26 cellular contexts compared by ENCODE assay signal in the genomic region with DNA sequence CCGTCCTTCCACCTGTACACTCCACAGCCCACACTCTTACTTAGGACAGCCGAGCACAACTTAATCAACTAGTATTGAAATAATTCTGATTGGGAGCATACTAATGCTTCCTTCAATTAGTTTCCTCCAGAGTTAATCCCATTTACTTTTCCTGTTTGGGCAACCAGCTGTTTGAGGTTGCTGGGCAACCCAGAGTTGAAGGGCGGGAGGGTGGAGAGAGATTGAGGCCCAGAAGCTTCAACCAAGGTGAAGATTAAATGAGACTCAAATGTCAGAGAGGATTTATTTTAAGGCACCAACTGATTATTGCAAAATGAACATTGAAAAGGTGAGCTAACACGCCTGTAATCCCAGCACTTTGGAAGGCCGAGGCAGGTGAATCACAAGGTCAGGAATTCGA.
"Had no signal": no experiment of that assay in that cellular context is flagged by ENCODE, and none has a peak within 500 bp of the region (broad histone marks: within the 10 kb centered on the region; RNA-seq: fewer than 3 reads in every experiment).

No MANE protein-coding gene starts in this region.

- H3K9me3 Mint-ChIP-seq: activated naive CD8-positive, alpha-beta T cell treated with anti-CD3 and anti-CD28 coated beads, Interleukin-2, amount 50 U/mL, for 24 hours; nephron progenitor cell had no signal

- H3K27me3 Mint-ChIP-seq: activated naive CD8-positive, alpha-beta T cell treated with anti-CD3 and anti-CD28 coated beads, Interleukin-2, amount 50 U/mL, for 24 hours; activated T-cell treated with anti-CD3 and anti-CD28 coated beads, Interleukin-2, amount 50 U/mL, for 24 hours; central memory CD8-positive, alpha-beta T cell; stimulated activated memory B cell treated with anti-CD40 and anti-IgM and Interleukin-4, amounts not matched to agents 10 μg/mL and 1 μg/mL and 100 μg/mL, for 72 hours; stimulated activated naive CD8-positive, alpha-beta T cell treated with anti-CD3 and anti-CD28 coated beads, Interleukin-15, amount 100 ng/mL, for 72 hours had no signal

- H3K27me3 ChIP-seq: gastrocnemius medialis, hepatocyte, pancreas, sigmoid colon, thyroid gland, upper lobe of right lung had no signal

- H3K36me3 ChIP-seq: gastrocnemius medialis, pancreas, prostate gland, sigmoid colon, thyroid gland, upper lobe of right lung had no signal

- H3K27ac ChIP-seq: epithelial cell of prostate, gastrocnemius medialis, hepatocyte, pancreas, prostate gland, sigmoid colon, thyroid gland, upper lobe of right lung had no signal

- H3K4me3 Mint-ChIP-seq: activated CD4-positive, alpha-beta memory T cell treated with anti-CD3 and anti-CD28 coated beads for 36 hours; activated naive CD4-positive, alpha-beta T cell treated with anti-CD3 and anti-CD28 coated beads, Interleukin-2, amount 50 U/mL, for 24 hours; activated naive CD8-positive, alpha-beta T cell treated with anti-CD3 and anti-CD28 coated beads, Interleukin-2, amount 50 U/mL, for 24 hours; activated T-cell treated with anti-CD3 and anti-CD28 coated beads, Interleukin-2, amount 50 U/mL, for 24 hours; central memory CD8-positive, alpha-beta T cell; dendritic cell treated with granulocyte-macrophage colony-stimulating factor and Interleukin-4, amounts not matched to agents 40 ng/mL and 50 ng/mL, for 4 days; nephron progenitor cell; stimulated activated memory B cell treated with anti-CD40 and anti-IgM and Interleukin-4, amounts not matched to agents 10 μg/mL and 1 μg/mL and 100 μg/mL, for 72 hours; stimulated activated naive CD8-positive, alpha-beta T cell treated with anti-CD3 and anti-CD28 coated beads, Interleukin-15, amount 100 ng/mL, for 72 hours had no signal

- ATAC-seq: activated naive CD8-positive, alpha-beta T cell treated with anti-CD3 and anti-CD28 coated beads, Interleukin-2, amount 50 U/mL, for 24 hours; gastrocnemius medialis; left cardiac atrium; left ventricle myocardium superior; stimulated activated memory B cell treated with anti-CD40 and anti-IgM and Interleukin-4, amounts not matched to agents 10 μg/mL and 1 μg/mL and 100 μg/mL, for 72 hours; stimulated activated naive CD8-positive, alpha-beta T cell treated with anti-CD3 and anti-CD28 coated beads, Interleukin-15, amount 100 ng/mL, for 72 hours; upper lobe of right lung had no signal

- H3K4me3 ChIP-seq: gastrocnemius medialis, hepatocyte, pancreas, prostate gland, sigmoid colon, thyroid gland, upper lobe of right lung had no signal

- H3K36me3 Mint-ChIP-seq: activated CD4-positive, alpha-beta memory T cell treated with anti-CD3 and anti-CD28 coated beads for 36 hours; activated naive CD4-positive, alpha-beta T cell treated with anti-CD3 and anti-CD28 coated beads, Interleukin-2, amount 50 U/mL, for 24 hours; stimulated activated memory B cell treated with anti-CD40 and anti-IgM and Interleukin-4, amounts not matched to agents 10 μg/mL and 1 μg/mL and 100 μg/mL, for 72 hours had no signal

- H3K27ac Mint-ChIP-seq: activated CD4-positive, alpha-beta memory T cell treated with anti-CD3 and anti-CD28 coated beads for 36 hours; activated naive CD4-positive, alpha-beta T cell treated with anti-CD3 and anti-CD28 coated beads, Interleukin-2, amount 50 U/mL, for 24 hours; activated naive CD8-positive, alpha-beta T cell treated with anti-CD3 and anti-CD28 coated beads, Interleukin-2, amount 50 U/mL, for 24 hours; activated T-cell treated with anti-CD3 and anti-CD28 coated beads, Interleukin-2, amount 50 U/mL, for 24 hours; dendritic cell treated with granulocyte-macrophage colony-stimulating factor and Interleukin-4, amounts not matched to agents 40 ng/mL and 50 ng/mL, for 4 days; nephron progenitor cell; stimulated activated memory B cell treated with anti-CD40 and anti-IgM and Interleukin-4, amounts not matched to agents 10 μg/mL and 1 μg/mL and 100 μg/mL, for 72 hours; stimulated activated naive CD8-positive, alpha-beta T cell treated with anti-CD3 and anti-CD28 coated beads, Interleukin-15, amount 100 ng/mL, for 72 hours had no signal

- DNase-seq: activated CD4-positive, alpha-beta memory T cell treated with anti-CD3 and anti-CD28 coated beads for 36 hours; activated CD4-positive, alpha-beta T cell treated with anti-CD3 and anti-CD28 coated beads for 48 hours; activated CD8-positive, alpha-beta memory T cell treated with anti-CD3 and anti-CD28 coated beads, Interleukin-2, amount 50 U/mL, for 4 hours; activated gamma-delta T cell treated with Interleukin-2 at 50 U/mL for 16 hours; activated naive CD8-positive, alpha-beta T cell treated with anti-CD3 and anti-CD28 coated beads, Interleukin-2, amount 50 U/mL, for 24 hours; activated T-cell treated with anti-CD3 and anti-CD28 coated beads, Interleukin-2, amount 50 U/mL, for 24 hours; amygdala; gastrocnemius medialis; left cardiac atrium; left ventricle myocardium superior; nephron progenitor cell; nucleus accumbens; sigmoid colon; small intestine; stimulated activated CD4-positive, alpha-beta T cell treated with anti-CD3 and anti-CD28 coated beads, Interleukin-4, amount 100 ng/mL, for 24 hours; stimulated activated naive CD8-positive, alpha-beta T cell treated with anti-CD3 and anti-CD28 coated beads, Interleukin-15, amount 100 ng/mL, for 72 hours; thyroid gland; upper lobe of right lung had no signal

- H3K4me1 Mint-ChIP-seq: activated naive CD4-positive, alpha-beta T cell treated with anti-CD3 and anti-CD28 coated beads, Interleukin-2, amount 50 U/mL, for 24 hours; activated naive CD8-positive, alpha-beta T cell treated with anti-CD3 and anti-CD28 coated beads, Interleukin-2, amount 50 U/mL, for 24 hours; central memory CD8-positive, alpha-beta T cell; stimulated activated memory B cell treated with anti-CD40 and anti-IgM and Interleukin-4, amounts not matched to agents 10 μg/mL and 1 μg/mL and 100 μg/mL, for 72 hours; stimulated activated naive CD8-positive, alpha-beta T cell treated with anti-CD3 and anti-CD28 coated beads, Interleukin-15, amount 100 ng/mL, for 72 hours had no signal
